Comparison of ENCODE assay signal across 11 cellular contexts in the genomic region with DNA sequence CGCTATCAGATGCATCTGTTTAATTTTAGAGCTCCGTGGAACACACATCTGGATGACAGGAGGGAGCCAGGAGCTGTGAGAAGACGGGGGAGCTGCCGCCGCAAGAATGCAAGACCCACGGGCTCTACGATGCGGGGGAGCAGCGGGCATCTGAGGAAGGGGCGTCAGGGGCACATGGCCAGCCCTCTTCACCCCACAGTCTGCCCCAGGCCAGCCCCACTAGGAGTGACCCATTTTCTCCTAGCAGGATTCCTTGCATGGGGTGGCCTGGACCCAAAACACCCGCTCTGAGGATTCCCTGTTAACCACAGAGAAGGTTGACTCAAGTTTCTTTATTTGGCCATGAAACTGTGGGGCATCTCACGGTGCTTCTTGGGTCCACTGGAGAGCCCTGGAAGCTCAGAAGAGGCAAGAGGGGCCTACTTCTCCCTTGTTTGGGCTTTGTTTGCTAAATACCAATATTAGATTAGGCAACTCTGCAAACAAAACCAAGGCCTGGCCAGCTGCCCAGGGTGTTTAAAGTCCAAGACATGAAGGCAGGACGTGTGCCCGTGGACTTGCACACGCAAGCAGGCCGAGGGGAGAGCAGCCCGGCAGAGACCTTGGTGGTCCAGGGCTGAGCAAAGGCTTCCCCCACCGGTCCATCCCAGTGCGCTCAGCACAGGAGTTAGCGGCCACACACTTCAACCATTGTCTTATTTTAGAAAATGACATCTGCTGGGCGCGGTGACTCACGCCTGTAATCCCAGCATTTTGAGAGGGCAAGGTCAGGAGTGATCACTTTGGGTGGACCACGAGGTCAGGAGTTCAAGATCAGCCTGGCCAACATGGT.
DNase-seq lines count a peak whose midpoint lies in the region; ATAC-seq and TF ChIP-seq lines count a peak whose summit lies in the region.
"Had no signal": no experiment of that assay in that cellular context is flagged by ENCODE, and none has a peak within 500 bp of the region (broad histone marks: within the 10 kb centered on the region; RNA-seq: fewer than 3 reads in every experiment).

No MANE protein-coding gene starts in this region.

- TF ChIP-seq CTCF in astrocyte of the spinal cord (IDR thresholded peaks at IDR 0.05; ENCODE audit: low read depth, low read length), result no peak
- no peak for TF ChIP-seq CTCF in left lung (IDR thresholded peaks at IDR 0.05)
- TF ChIP-seq CTCF in upper lobe of right lung (IDR thresholded peaks at IDR 0.05), result no peak

- H3K4me1 ChIP-seq in left lung (peaks cover 21 to 36% of the 10 kb centered on the region in 2 donors), upper lobe of right lung (peaks cover 43% of the 10 kb centered on the region)

- ATAC-seq in left lung, result peak; percentile 81
- peak; percentile 77 for ATAC-seq in upper lobe of right lung
- no peak for ATAC-seq in GM19351 (IDR thresholded peaks at IDR 0.05; ENCODE audit: unreplicated experiment)

- in situ Hi-C loops in astrocyte of the spinal cord (cut with HindIII; ENCODE audit: low sequenced_read_pairs), result no loop called here

- H3K36me3 ChIP-seq in left lung (no peaks in the 10 kb centered on the region), upper lobe of right lung (no peaks in the 10 kb centered on the region)

- H3K27ac ChIP-seq in left lung, result peak overlapping the region; percentile 24 to 62
- H3K27ac ChIP-seq in upper lobe of right lung, result peak overlapping the region; percentile 69
- H3K27ac ChIP-seq: KMS-11 had no signal

- H3K27me3 ChIP-seq in left lung (no peaks in the 10 kb centered on the region), upper lobe of right lung (no peaks in the 10 kb centered on the region)

- H3K9me3 ChIP-seq in left lung (no peaks in the 10 kb centered on the region), upper lobe of right lung (no peaks in the 10 kb centered on the region)

- intact Hi-C loops in left lung (cut with DNase I) (no loop called here), upper lobe of right lung (cut with DNase I) (no loop called here)

- H3K4me3 ChIP-seq in astrocyte of the spinal cord (ENCODE audit: low read depth, low read length) (no peak overlapping the region), left lung (no peak overlapping the region), upper lobe of right lung (no peak overlapping the region)

- DNase-seq in NCI-H510A treated with DMSO at 0.1 percent for 48 hours (lab: John Stamatoyannopoulos, UW), result peak; percentile 16
- DNase-seq in NCI-H510A (lab: John Stamatoyannopoulos, UW), result no peak
- DNase-seq in astrocyte of the spinal cord (ENCODE audit: low read depth, low spot score), result peak; percentile 13
- peak; percentile 84 to 86 for DNase-seq in left lung
- DNase-seq in upper lobe of right lung, result peak; percentile 92
- no peak for DNase-seq in GOT3 (lab: John Stamatoyannopoulos, UW)
- DNase-seq in epidermal melanocyte (ENCODE audit: insufficient read length, low spot score), result no peak
- DNase-seq: amniotic stem cell; stimulated activated CD4-positive, alpha-beta T cell treated with anti-CD3 and anti-CD28 coated beads, Interleukin-4, amount 100 ng/mL, for 24 hours had no signal

Comparison
In these comparisons a context has a peak if more than half of its experiments do, and no peak if none do; other contexts are left out.
1. DNase-seq: peak in NCI-H510A treated with DMSO at 0.1 percent for 48 hours (single experiment), astrocyte of the spinal cord (single experiment), left lung (2 of 2) and upper lobe of right lung (single experiment); none in NCI-H510A (single experiment), GOT3 (single experiment) and epidermal melanocyte (single experiment).